In the genomic region with DNA sequence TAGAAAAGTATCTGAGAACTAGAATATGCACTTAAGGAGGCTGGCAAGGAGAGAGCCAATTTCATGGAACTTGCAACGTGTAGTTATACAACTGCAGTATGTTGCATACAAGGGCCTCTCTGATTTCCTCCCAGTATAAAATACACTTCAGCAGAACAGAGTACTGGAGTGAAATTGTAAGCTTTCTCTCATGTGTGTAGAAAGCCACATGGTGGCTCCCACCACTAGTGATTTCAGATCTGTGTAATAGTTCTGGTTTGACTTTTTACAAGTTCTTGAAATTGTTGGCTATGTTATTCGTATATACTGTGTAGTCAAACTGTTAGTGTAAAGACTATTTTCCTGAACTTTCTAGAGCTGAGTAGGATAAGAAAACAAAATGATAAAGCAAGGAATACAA, we compare ENCODE assay signal across 22 cellular contexts. TPM values are rescaled to one million over a fixed set of nuclear protein-coding genes. Genes with fewer than 3 reads are reported as not detected.
DNase-seq lines count a peak whose midpoint lies in the region; ATAC-seq and TF ChIP-seq lines count a peak whose summit lies in the region.
"Had no signal": no experiment of that assay in that cellular context is flagged by ENCODE, and none has a peak within 500 bp of the region (broad histone marks: within the 10 kb centered on the region; RNA-seq: fewer than 3 reads in every experiment).

No MANE protein-coding gene starts in this region.

- no peak overlapping the region for H3K27ac ChIP-seq in esophagus muscularis mucosa (replicated peaks in 1 of 4)
- H3K27ac ChIP-seq: brain microvascular endothelial cell, lower lobe of right lung, psoas muscle, tibial artery had no signal

- H3K27me3 ChIP-seq in esophagus muscularis mucosa (no peaks in the 10 kb centered on the region), BE2C (no peaks in the 10 kb centered on the region)
- H3K27me3 ChIP-seq: brain microvascular endothelial cell, tibial artery had no signal

- in situ Hi-C loops in GM13976 (cut with MboI; ENCODE audit: low sequenced_read_pairs, unreplicated experiment) = no loop called here

- intact Hi-C loops in esophagus muscularis mucosa (cut with DNase I) = loop anchor here (10.0 kb wide), 1 partner anchor 238 kb away; no protein-coding TSS in a partner anchor
- intact Hi-C loops in left cardiac atrium (cut with DNase I) = no loop called here

- H3K36me3 ChIP-seq in esophagus muscularis mucosa = no peaks in the 10 kb centered on the region
- no peaks in the 10 kb centered on the region for H3K36me3 ChIP-seq in BE2C
- H3K36me3 ChIP-seq: brain microvascular endothelial cell, lower lobe of right lung, tibial artery had no signal

- TF ChIP-seq EP300 in esophagus muscularis mucosa (IDR thresholded peaks at IDR 0.05) = no peak

- peaks cover 0 to 7% (median 7%) of the 10 kb centered on the region in 4 donors for H3K9me3 ChIP-seq in esophagus muscularis mucosa
- H3K9me3 ChIP-seq in BE2C = no peaks in the 10 kb centered on the region
- H3K9me3 ChIP-seq: psoas muscle had no signal

- 48% methylated on average over 2 of the region's 2 CpGs for WGBS in esophagus muscularis mucosa

- no peak overlapping the region for H3K4me3 ChIP-seq in esophagus muscularis mucosa
- H3K4me3 ChIP-seq in BE2C (ENCODE audit: low read depth, low read length) = no peak overlapping the region
- H3K4me3 ChIP-seq: lower lobe of right lung, psoas muscle, tibial artery had no signal

- TF ChIP-seq POLR2A in esophagus muscularis mucosa (IDR thresholded peaks at IDR 0.05; ENCODE audit: low read depth) = no peak

- ATAC-seq in GM19324 (IDR thresholded peaks at IDR 0.05; ENCODE audit: low FRiP score, unreplicated experiment) (peak; percentile 66), HG03378 (IDR thresholded peaks at IDR 0.05; ENCODE audit: unreplicated experiment) (peak; percentile 65), HG03135 (IDR thresholded peaks at IDR 0.05; ENCODE audit: unreplicated experiment) (no peak), left cardiac atrium (no peak)
- ATAC-seq: activated naive CD4-positive, alpha-beta T cell treated with anti-CD3 and anti-CD28 coated beads, Interleukin-2, amount 50 U/mL, for 72 hours; naive thymus-derived CD8-positive, alpha-beta T cell; psoas muscle; stimulated activated memory B cell treated with anti-CD40 and anti-IgM and Interleukin-4, amounts not matched to agents 10 μg/mL and 1 μg/mL and 100 μg/mL, for 72 hours had no signal

- TF ChIP-seq CTCF in GM13976 (IDR thresholded peaks at IDR 0.05; ENCODE audit: borderline replicate concordance, control extremely low read depth, extremely low read depth, insufficient read depth, missing control alignments) = peak; percentile 31
- TF ChIP-seq CTCF in esophagus muscularis mucosa (IDR thresholded peaks at IDR 0.05) = peak in 2 of 3 experiments; percentile 10 to 15
- TF ChIP-seq CTCF in BE2C (IDR thresholded peaks at IDR 0.05; ENCODE audit: low read depth, low read length) = no peak

- H3K4me1 ChIP-seq in esophagus muscularis mucosa (no peaks in the 10 kb centered on the region), BE2C (no peaks in the 10 kb centered on the region)
- H3K4me1 ChIP-seq: lower lobe of right lung, psoas muscle, tibial artery had no signal

- DNase-seq in GM13976 (ENCODE audit: low spot score) (no peak), esophagus muscularis mucosa (ENCODE audit: extremely low spot score) (no peak), SIG-M5 treated with dmso at 0.1 percent for 504 hours (lab: John Stamatoyannopoulos, UW; ENCODE audit: unreplicated experiment) (no peak), BE2C (no peak), left cardiac atrium (no peak)
- DNase-seq: activated CD4-positive, alpha-beta T cell treated with anti-CD3 and anti-CD28 coated beads, Interleukin-2, amount 50 U/mL, for 4 hours; activated T-cell treated with anti-CD3 and anti-CD28 coated beads, Interleukin-2, amount 50 U/mL, for 24 hours; AML-193; brain microvascular endothelial cell; immature natural killer cell; lower lobe of right lung; naive thymus-derived CD8-positive, alpha-beta T cell; NCI-H187 treated with DMSO at 0.1 percent for 48 hours; NCI-H526 treated with DMSO at 0.1 percent for 48 hours; psoas muscle; RPMI8226; tibial artery had no signal

RNA-seq across cellular contexts. Expression of gene LMO3, which starts 16.4 kb away (rescaled TPM):
- 100 to 1,000 TPM in 3 of 4 donors, 10 to 100 TPM in 1; 66.1 to 152 (median 138) TPM for total RNA-seq in esophagus muscularis mucosa
- polyA plus RNA-seq in BE2C (2012; ENCODE audit: insufficient read depth, insufficient read length, low read depth) = 0.79 TPM
- total RNA-seq in left cardiac atrium = 1 to 10 TPM; 4.2 to 7.6 TPM
- total RNA-seq: activated naive CD4-positive, alpha-beta T cell treated with anti-CD3 and anti-CD28 coated beads, Interleukin-2, amount 50 U/mL, for 72 hours; naive thymus-derived CD8-positive, alpha-beta T cell had no signal
- polyA plus RNA-seq: immature natural killer cell; naive thymus-derived CD8-positive, alpha-beta T cell had no signal

Comparison
In these comparisons a context has a peak if more than half of its experiments do, and no peak if none do; other contexts are left out.
1. ATAC-seq: peak in GM19324 (single experiment) and HG03378 (single experiment); none in HG03135 (single experiment) and left cardiac atrium (0 of 2).
2. RNA of gene LMO3, which starts 16.4 kb away (total RNA-seq): 66.1 to 152 TPM in esophagus muscularis mucosa; 4.2 to 7.6 TPM in left cardiac atrium; every median in the first group is over 4 times any median in the second.